Comparison of ENCODE assay signal across 11 cellular contexts in the genomic region with DNA sequence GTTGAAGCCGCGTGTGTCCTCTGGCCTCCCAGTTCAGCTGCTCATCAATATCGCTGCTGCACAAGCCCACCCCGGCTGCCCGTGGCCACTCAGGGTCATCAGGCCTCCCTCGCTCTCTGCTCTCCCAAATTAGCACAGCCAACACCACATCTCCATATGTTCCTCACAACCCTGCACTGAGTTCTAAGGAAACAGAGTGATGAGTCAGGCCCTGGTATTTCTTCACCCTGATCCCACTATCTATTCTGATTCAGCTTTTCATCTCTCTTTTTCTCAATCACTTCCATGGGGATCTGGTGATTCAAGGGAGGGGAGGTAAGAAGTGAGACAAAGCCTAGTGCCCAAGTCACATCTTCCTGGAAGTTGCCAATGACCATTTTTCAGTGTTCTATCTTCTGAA. TPM values are rescaled to one million over a fixed set of nuclear protein-coding genes. Genes with fewer than 3 reads are reported as not detected.
DNase-seq lines count a peak whose midpoint lies in the region; ATAC-seq, FAIRE-seq and TF ChIP-seq lines count a peak whose summit lies in the region.
"Had no signal": no experiment of that assay in that cellular context is flagged by ENCODE, and none has a peak within 500 bp of the region (broad histone marks: within the 10 kb centered on the region; RNA-seq: fewer than 3 reads in every experiment).

No MANE protein-coding gene starts in this region.

- H3K27ac ChIP-seq in GM23248 (peak overlapping the region; percentile 64), RWPE2 (ENCODE audit: poor library complexity, severe bottlenecking) (peak overlapping the region; percentile 18), pancreas (no peak overlapping the region)

- peaks cover 55% of the 10 kb centered on the region for H3K27me3 Mint-ChIP-seq in activated CD4-positive, alpha-beta T cell treated with anti-CD3 and anti-CD28 coated beads, Interleukin-2, amount 10 ng/mL, durations not matched to agents 24 days and 14 days

- H3K9ac ChIP-seq in GM23248: no peak overlapping the region

- FAIRE-seq in pancreas (lab: Jason Lieb, UNC): no peak
- FAIRE-seq: D721Med had no signal

- peak overlapping the region; percentile 66 for H3K4me2 ChIP-seq in GM23248 (ENCODE audit: unreplicated experiment)

- DNase-seq in GM23248: peak; percentile 89
- DNase-seq in RWPE2 (ENCODE audit: low spot score): no peak
- peak; percentile 79 for DNase-seq in fibroblast of peridontal ligament (ENCODE audit: extremely low read depth)
- no peak for DNase-seq in pancreas
- DNase-seq in HT-29 (ENCODE audit: low spot score): no peak
- no peak for DNase-seq in activated CD4-positive, alpha-beta T cell treated with anti-CD3 and anti-CD28 coated beads, Interleukin-2, amount 10 ng/mL, durations not matched to agents 24 days and 14 days
- no peak for DNase-seq in NCI-H774 (lab: John Stamatoyannopoulos, UW)
- DNase-seq: activated naive CD8-positive, alpha-beta T cell treated with anti-CD3 and anti-CD28 coated beads, Interleukin-2, amount 50 U/mL, for 24 hours; endodermal cell had no signal

- H3K9me3 ChIP-seq in GM23248 (ENCODE audit: low read depth): no peaks in the 10 kb centered on the region
- H3K9me3 ChIP-seq in RWPE2 (ENCODE audit: severe bottlenecking): no peaks in the 10 kb centered on the region
- no peaks in the 10 kb centered on the region for H3K9me3 ChIP-seq in pancreas

- intact Hi-C loops in pancreas (cut with DNase I): no loop called here
- intact Hi-C loops in activated CD4-positive, alpha-beta T cell treated with anti-CD3 and anti-CD28 coated beads, Interleukin-2, amount 10 ng/mL, durations not matched to agents 24 days and 14 days (cut with micrococcal nuclease): no loop called here

- 51 to 60% methylated on average over 6 of the region's 6 CpGs for WGBS in GM23248 (ENCODE audit: low coverage in 1 of 2, low lambda C conversion rate in 2 of 2, missing lambda C conversion rate in 2 of 2), 2 experiments
- WGBS in pancreas, 2 donors: 87 to 89% methylated on average over 6 of the region's 6 CpGs

- no peaks in the 10 kb centered on the region for H3K36me3 Mint-ChIP-seq in activated CD4-positive, alpha-beta T cell treated with anti-CD3 and anti-CD28 coated beads, Interleukin-2, amount 10 ng/mL, durations not matched to agents 24 days and 14 days (ENCODE audit: low read depth)

- no peak overlapping the region for H3K4me3 Mint-ChIP-seq in activated CD4-positive, alpha-beta T cell treated with anti-CD3 and anti-CD28 coated beads, Interleukin-2, amount 10 ng/mL, durations not matched to agents 24 days and 14 days
- H3K4me3 Mint-ChIP-seq: activated naive CD8-positive, alpha-beta T cell treated with anti-CD3 and anti-CD28 coated beads, Interleukin-2, amount 50 U/mL, for 24 hours; endodermal cell had no signal

- H3F3A ChIP-seq in GM23248 (ENCODE audit: insufficient read depth): peaks cover 67% of the 10 kb centered on the region

- no peak overlapping the region for H3K27ac Mint-ChIP-seq in activated CD4-positive, alpha-beta T cell treated with anti-CD3 and anti-CD28 coated beads, Interleukin-2, amount 10 ng/mL, durations not matched to agents 24 days and 14 days
- H3K27ac Mint-ChIP-seq: activated naive CD8-positive, alpha-beta T cell treated with anti-CD3 and anti-CD28 coated beads, Interleukin-2, amount 50 U/mL, for 24 hours; endodermal cell had no signal

- no peak for TF ChIP-seq CTCF in RWPE2 (IDR thresholded peaks at IDR 0.05; ENCODE audit: poor library complexity, severe bottlenecking)
- no peak for TF ChIP-seq CTCF in pancreas (IDR thresholded peaks at IDR 0.05)

- H3K27me3 ChIP-seq in GM23248 (replicated peaks; ENCODE audit: insufficient read depth): no peaks in the 10 kb centered on the region
- no peaks in the 10 kb centered on the region for H3K27me3 ChIP-seq in RWPE2 (ENCODE audit: insufficient read depth, poor library complexity, severe bottlenecking)
- H3K27me3 ChIP-seq in pancreas: no peaks in the 10 kb centered on the region

- peaks cover 2% of the 10 kb centered on the region for H3K4me1 Mint-ChIP-seq in activated CD4-positive, alpha-beta T cell treated with anti-CD3 and anti-CD28 coated beads, Interleukin-2, amount 10 ng/mL, durations not matched to agents 24 days and 14 days

- H2AFZ ChIP-seq in GM23248: no peak overlapping the region

- H3K36me3 ChIP-seq in GM23248 (ENCODE audit: low read depth): no peaks in the 10 kb centered on the region
- peaks cover 7% of the 10 kb centered on the region; the same call in 1 of the 2 replicates for H3K36me3 ChIP-seq in RWPE2 (ENCODE audit: low read depth)
- no peaks in the 10 kb centered on the region for H3K36me3 ChIP-seq in pancreas

- ATAC-seq in RWPE2 (ENCODE audit: low read depth): peak; percentile 79
- ATAC-seq in pancreas: peak in 3 of 4 donors; percentile 30 to 49 (median 44)
- no peak for ATAC-seq in GM19324 (IDR thresholded peaks at IDR 0.05; ENCODE audit: low FRiP score, unreplicated experiment)
- ATAC-seq: activated naive CD8-positive, alpha-beta T cell treated with anti-CD3 and anti-CD28 coated beads, Interleukin-2, amount 50 U/mL, for 24 hours had no signal

- no peak overlapping the region for H3K4me3 ChIP-seq in GM23248
- no peak overlapping the region for H3K4me3 ChIP-seq in RWPE2 (ENCODE audit: severe bottlenecking)
- H3K4me3 ChIP-seq in pancreas: no peak overlapping the region

- in situ Hi-C loops in GM23248 (cut with MboI): no loop called here

- H3K79me2 ChIP-seq in GM23248 (ENCODE audit: insufficient read depth): peaks cover 92% of the 10 kb centered on the region

- no peaks in the 10 kb centered on the region for H3K9me2 ChIP-seq in GM23248 (ENCODE audit: insufficient read depth)

- no peaks in the 10 kb centered on the region for H4K20me1 ChIP-seq in GM23248 (ENCODE audit: insufficient read depth)

- no peaks in the 10 kb centered on the region for H3K9me3 Mint-ChIP-seq in activated CD4-positive, alpha-beta T cell treated with anti-CD3 and anti-CD28 coated beads, Interleukin-2, amount 10 ng/mL, durations not matched to agents 24 days and 14 days
- H3K9me3 Mint-ChIP-seq: activated naive CD8-positive, alpha-beta T cell treated with anti-CD3 and anti-CD28 coated beads, Interleukin-2, amount 50 U/mL, for 24 hours; endodermal cell had no signal

- H3K4me1 ChIP-seq in GM23248 (ENCODE audit: insufficient read depth) (peaks cover 69% of the 10 kb centered on the region), RWPE2 (ENCODE audit: insufficient read depth, poor library complexity, severe bottlenecking) (peaks cover 34% of the 10 kb centered on the region), pancreas (peaks cover 0 to 7% (median 3%) of the 10 kb centered on the region in 3 donors)

RNA-seq across cellular contexts. Expression of gene CYTH3, which starts 23.8 kb away (rescaled TPM):
- 45.5 and 47.1 TPM in 2 replicates for total RNA-seq in GM23248 (2014; rRNA removed; shearing (Covaris generic))
- polyA plus RNA-seq in GM23248 (2016; fragmentation: Nextera tagmentation; extraction: Ambion mirVana) (33.3 and 34.2 TPM in 2 replicates), pancreas (1 to 10 TPM; 4.0 to 5.4 TPM)
- 10 to 100 TPM in 1 of 6 donors, 1 to 10 TPM in 5; 3.4 to 12.5 (median 4.5) TPM for total RNA-seq in pancreas
- 2.9 and 3.1 TPM in 2 replicates for total RNA-seq in HT-29 (2014; rRNA removed; shearing (Covaris generic))
- 0.65 and 1.3 TPM in 2 replicates for total RNA-seq in activated CD4-positive, alpha-beta T cell treated with anti-CD3 and anti-CD28 coated beads, Interleukin-2, amount 10 ng/mL, durations not matched to agents 24 days and 14 days

Comparison
In these comparisons a context has a peak if more than half of its experiments do, and no peak if none do; other contexts are left out.
1. DNase-seq: peak in GM23248 (single experiment) and fibroblast of peridontal ligament (single experiment); none in RWPE2 (single experiment), pancreas (0 of 6), HT-29 (single experiment), activated CD4-positive, alpha-beta T cell treated with anti-CD3 and anti-CD28 coated beads, Interleukin-2, amount 10 ng/mL, durations not matched to agents 24 days and 14 days (single experiment) and NCI-H774 (single experiment).
2. H3K27ac ChIP-seq: peak in GM23248 (single experiment) and RWPE2 (single experiment); none in pancreas (0 of 4).